1 cellular context compared by ENCODE assay signal in the genomic region with DNA sequence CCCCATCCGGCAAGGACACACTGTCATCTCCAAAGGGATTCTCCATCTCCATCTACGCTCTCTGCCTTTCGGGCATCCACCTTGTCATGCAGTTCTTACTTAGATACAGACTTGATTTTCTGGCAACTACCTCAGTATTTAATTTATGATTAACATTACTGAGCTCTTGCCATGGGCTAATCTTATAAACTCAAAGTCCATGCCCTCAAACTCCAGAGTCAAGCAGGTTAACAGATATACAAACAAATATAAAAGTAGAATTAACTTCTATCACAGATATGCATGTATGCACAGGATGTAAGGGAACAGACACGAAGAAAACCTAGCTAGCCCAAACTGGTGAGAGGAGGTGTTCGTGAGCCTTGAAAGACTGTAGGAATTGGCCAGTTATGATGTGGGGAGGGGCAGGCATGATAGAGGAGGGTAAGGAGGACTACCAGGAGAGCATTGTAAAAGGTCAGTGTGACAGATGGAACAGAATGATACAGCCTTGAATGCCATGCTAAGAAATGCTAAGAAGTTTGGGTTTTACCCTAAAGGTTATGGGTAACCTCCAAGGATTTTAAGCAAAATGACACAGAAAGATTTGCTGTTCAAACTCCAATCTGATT.
TF ChIP-seq lines count a peak whose summit lies in the region.

No MANE protein-coding gene starts in this region.

TF ChIP-seq in liver, 16 proteins besides CTCF, POLR2A, EP300 and RAD21 (continued from another document):
- TF ChIP-seq, protein P1, sequence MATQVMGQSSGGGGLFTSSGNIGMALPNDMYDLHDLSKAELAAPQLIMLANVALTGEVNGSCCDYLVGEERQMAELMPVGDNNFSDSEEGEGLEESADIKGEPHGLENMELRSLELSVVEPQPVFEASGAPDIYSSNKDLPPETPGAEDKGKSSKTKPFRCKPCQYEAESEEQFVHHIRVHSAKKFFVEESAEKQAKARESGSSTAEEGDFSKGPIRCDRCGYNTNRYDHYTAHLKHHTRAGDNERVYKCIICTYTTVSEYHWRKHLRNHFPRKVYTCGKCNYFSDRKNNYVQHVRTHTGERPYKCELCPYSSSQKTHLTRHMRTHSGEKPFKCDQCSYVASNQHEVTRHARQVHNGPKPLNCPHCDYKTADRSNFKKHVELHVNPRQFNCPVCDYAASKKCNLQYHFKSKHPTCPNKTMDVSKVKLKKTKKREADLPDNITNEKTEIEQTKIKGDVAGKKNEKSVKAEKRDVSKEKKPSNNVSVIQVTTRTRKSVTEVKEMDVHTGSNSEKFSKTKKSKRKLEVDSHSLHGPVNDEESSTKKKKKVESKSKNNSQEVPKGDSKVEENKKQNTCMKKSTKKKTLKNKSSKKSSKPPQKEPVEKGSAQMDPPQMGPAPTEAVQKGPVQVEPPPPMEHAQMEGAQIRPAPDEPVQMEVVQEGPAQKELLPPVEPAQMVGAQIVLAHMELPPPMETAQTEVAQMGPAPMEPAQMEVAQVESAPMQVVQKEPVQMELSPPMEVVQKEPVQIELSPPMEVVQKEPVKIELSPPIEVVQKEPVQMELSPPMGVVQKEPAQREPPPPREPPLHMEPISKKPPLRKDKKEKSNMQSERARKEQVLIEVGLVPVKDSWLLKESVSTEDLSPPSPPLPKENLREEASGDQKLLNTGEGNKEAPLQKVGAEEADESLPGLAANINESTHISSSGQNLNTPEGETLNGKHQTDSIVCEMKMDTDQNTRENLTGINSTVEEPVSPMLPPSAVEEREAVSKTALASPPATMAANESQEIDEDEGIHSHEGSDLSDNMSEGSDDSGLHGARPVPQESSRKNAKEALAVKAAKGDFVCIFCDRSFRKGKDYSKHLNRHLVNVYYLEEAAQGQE (IDR thresholded peaks at IDR 0.05), result peak; percentile 46
- TF ChIP-seq FOXA2 (IDR thresholded peaks at IDR 0.05), result no peak
- no peak for TF ChIP-seq TAF1 (conservative IDR thresholded peaks at IDR 0.05)
- TF ChIP-seq, protein P2, sequence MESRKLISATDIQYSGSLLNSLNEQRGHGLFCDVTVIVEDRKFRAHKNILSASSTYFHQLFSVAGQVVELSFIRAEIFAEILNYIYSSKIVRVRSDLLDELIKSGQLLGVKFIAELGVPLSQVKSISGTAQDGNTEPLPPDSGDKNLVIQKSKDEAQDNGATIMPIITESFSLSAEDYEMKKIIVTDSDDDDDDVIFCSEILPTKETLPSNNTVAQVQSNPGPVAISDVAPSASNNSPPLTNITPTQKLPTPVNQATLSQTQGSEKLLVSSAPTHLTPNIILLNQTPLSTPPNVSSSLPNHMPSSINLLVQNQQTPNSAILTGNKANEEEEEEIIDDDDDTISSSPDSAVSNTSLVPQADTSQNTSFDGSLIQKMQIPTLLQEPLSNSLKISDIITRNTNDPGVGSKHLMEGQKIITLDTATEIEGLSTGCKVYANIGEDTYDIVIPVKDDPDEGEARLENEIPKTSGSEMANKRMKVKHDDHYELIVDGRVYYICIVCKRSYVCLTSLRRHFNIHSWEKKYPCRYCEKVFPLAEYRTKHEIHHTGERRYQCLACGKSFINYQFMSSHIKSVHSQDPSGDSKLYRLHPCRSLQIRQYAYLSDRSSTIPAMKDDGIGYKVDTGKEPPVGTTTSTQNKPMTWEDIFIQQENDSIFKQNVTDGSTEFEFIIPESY (IDR thresholded peaks at IDR 0.05), result peak; percentile 11
- TF ChIP-seq NR2F2 (IDR thresholded peaks at IDR 0.05), result peak; percentile 72
- TF ChIP-seq GABPA (IDR thresholded peaks at IDR 0.05 in 1 of 2, conservative IDR thresholded peaks at IDR 0.05 in 1 of 2), result no peak
- TF ChIP-seq HNF4G (IDR thresholded peaks at IDR 0.05), result peak; percentile 94
- TF ChIP-seq, protein P3, sequence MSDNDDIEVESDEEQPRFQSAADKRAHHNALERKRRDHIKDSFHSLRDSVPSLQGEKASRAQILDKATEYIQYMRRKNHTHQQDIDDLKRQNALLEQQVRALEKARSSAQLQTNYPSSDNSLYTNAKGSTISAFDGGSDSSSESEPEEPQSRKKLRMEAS (IDR thresholded peaks at IDR 0.05), result no peak
